In the genomic region with DNA sequence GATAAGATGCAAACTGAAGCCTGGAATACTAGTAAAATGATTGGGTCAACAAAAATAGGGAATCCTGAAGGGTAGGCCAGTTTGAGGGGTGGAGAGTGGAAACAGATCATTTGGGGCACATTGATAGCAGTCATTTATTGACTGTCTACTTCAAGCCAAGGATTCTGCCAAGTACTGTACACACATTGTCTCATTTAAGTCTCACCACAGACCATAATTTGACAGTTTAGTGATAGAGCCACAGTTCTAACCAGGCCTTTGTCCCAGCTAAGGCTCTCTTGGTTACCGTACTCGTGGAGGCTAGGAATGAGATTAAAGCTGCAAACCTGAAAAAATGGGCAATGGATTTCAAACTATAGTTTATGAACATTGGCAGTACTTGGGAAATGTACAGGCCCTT, we compare ENCODE assay signal across 18 cellular contexts. TPM values are rescaled to one million over a fixed set of nuclear protein-coding genes. Genes with fewer than 3 reads are reported as not detected.
DNase-seq lines count a peak whose midpoint lies in the region; ATAC-seq and TF ChIP-seq lines count a peak whose summit lies in the region.
"Had no signal": no experiment of that assay in that cellular context is flagged by ENCODE, and none has a peak within 500 bp of the region (broad histone marks: within the 10 kb centered on the region; RNA-seq: fewer than 3 reads in every experiment).

No MANE protein-coding gene starts in this region.

- POLR2A ChIA-PET in activated CD4-positive, alpha-beta T cell treated with anti-CD3 and anti-CD28 coated beads, Interleukin-2, amount 10 ng/mL, durations not matched to agents 7 days and 5 days (lab: Charles Lee), result no interaction called here

- peaks cover 63% of the 10 kb centered on the region for H3K79me2 ChIP-seq in neural cell (replicated peaks; ENCODE audit: insufficient read depth, low read length)

- H3K36me3 ChIP-seq in HUES6 (ENCODE audit: control insufficient read depth, insufficient read depth, low read length), result peaks cover 42% of the 10 kb centered on the region
- no peaks in the 10 kb centered on the region for H3K36me3 ChIP-seq in neural cell (ENCODE audit: insufficient read depth, low read length)

- no peak overlapping the region for H3K9ac ChIP-seq in HUES6 (ENCODE audit: low read length)
- H3K9ac ChIP-seq in neural cell (ENCODE audit: low read length), result no peak overlapping the region

- intact Hi-C loops in activated CD4-positive, alpha-beta T cell treated with anti-CD3 and anti-CD28 coated beads, Interleukin-2, amount 10 ng/mL, durations not matched to agents 24 days and 14 days (cut with micrococcal nuclease), result no loop called here
- intact Hi-C loops in activated T-helper 2 cell treated with anti-CD3 and anti-CD28 coated beads, Interferon-gamma antibody, Interleukin-2, Interleukin-4, amounts not matched to agents 10 μg/mL and 5 μg/mL and 100 μg/mL, durations not matched to agents 14 hours and 24 hours and 36 hours (cut with micrococcal nuclease), result no loop called here

- H3F3A ChIP-seq in neural cell (ENCODE audit: insufficient read depth, low read length, poor library complexity, severe bottlenecking), result no peaks in the 10 kb centered on the region

- TF ChIP-seq CTCF in neural cell (IDR thresholded peaks at IDR 0.05; ENCODE audit: poor library complexity, severe bottlenecking), result no peak
- TF ChIP-seq CTCF in GM13976 (IDR thresholded peaks at IDR 0.05; ENCODE audit: borderline replicate concordance, control extremely low read depth, extremely low read depth, insufficient read depth, missing control alignments), result no peak

- peaks cover 62% of the 10 kb centered on the region for H3K4me1 Mint-ChIP-seq in activated CD4-positive, alpha-beta T cell treated with anti-CD3 and anti-CD28 coated beads, Interleukin-2, amount 10 ng/mL, durations not matched to agents 24 days and 14 days
- H3K4me1 Mint-ChIP-seq in activated CD4-positive, alpha-beta T cell treated with anti-CD3 and anti-CD28 coated beads, Interleukin-2, amount 10 ng/mL, durations not matched to agents 7 days and 5 days, result peaks cover 75% of the 10 kb centered on the region
- peaks cover 66% of the 10 kb centered on the region for H3K4me1 Mint-ChIP-seq in activated T-helper 2 cell treated with anti-CD3 and anti-CD28 coated beads, Interferon-gamma antibody, Interleukin-2, Interleukin-4, amounts not matched to agents 10 μg/mL and 5 μg/mL and 100 μg/mL, durations not matched to agents 14 hours and 24 hours and 36 hours (ENCODE audit: low read depth)

- H3K27ac ChIP-seq in HUES6 (ENCODE audit: low read depth, low read length) (no peak overlapping the region), neural cell (ENCODE audit: low read length) (no peak overlapping the region)
- H3K27ac ChIP-seq: transverse colon had no signal

- H3K27me3 Mint-ChIP-seq in activated CD4-positive, alpha-beta T cell treated with anti-CD3 and anti-CD28 coated beads, Interleukin-2, amount 10 ng/mL, durations not matched to agents 24 days and 14 days, result no peaks in the 10 kb centered on the region
- no peaks in the 10 kb centered on the region for H3K27me3 Mint-ChIP-seq in activated CD4-positive, alpha-beta T cell treated with anti-CD3 and anti-CD28 coated beads, Interleukin-2, amount 10 ng/mL, durations not matched to agents 7 days and 5 days
- no peaks in the 10 kb centered on the region for H3K27me3 Mint-ChIP-seq in activated T-helper 2 cell treated with anti-CD3 and anti-CD28 coated beads, Interferon-gamma antibody, Interleukin-2, Interleukin-4, amounts not matched to agents 10 μg/mL and 5 μg/mL and 100 μg/mL, durations not matched to agents 14 hours and 24 hours and 36 hours (ENCODE audit: low read depth)
- H3K27me3 Mint-ChIP-seq: activated B cell treated with CpG ODN at 0.5 μM for 24 hours; dendritic cell treated with granulocyte-macrophage colony-stimulating factor and Interleukin-4, amounts not matched to agents 40 ng/mL and 50 ng/mL, for 4 days; progenitor cell of endocrine pancreas had no signal

- DNase-seq in activated CD4-positive, alpha-beta T cell treated with anti-CD3 and anti-CD28 coated beads, Interleukin-2, amount 10 ng/mL, durations not matched to agents 24 days and 14 days, result no peak
- no peak for DNase-seq in activated CD4-positive, alpha-beta T cell treated with anti-CD3 and anti-CD28 coated beads, Interleukin-2, amount 10 ng/mL, durations not matched to agents 7 days and 5 days
- no peak for DNase-seq in activated T-helper 2 cell treated with anti-CD3 and anti-CD28 coated beads, Interferon-gamma antibody, Interleukin-2, Interleukin-4, amounts not matched to agents 10 μg/mL and 5 μg/mL and 100 μg/mL, durations not matched to agents 14 hours and 24 hours and 36 hours (ENCODE audit: low spot score)
- no peak for DNase-seq in GM13976 (ENCODE audit: low spot score)
- DNase-seq in G401 (ENCODE audit: low spot score), result no peak
- DNase-seq: activated B cell treated with CpG ODN at 0.5 μM for 24 hours; activated CD8-positive, alpha-beta memory T cell treated with anti-CD3 and anti-CD28 coated beads, Interleukin-2, amount 50 U/mL, for 4 hours; activated naive CD4-positive, alpha-beta T cell treated with anti-CD3 and anti-CD28 coated beads for 36 hours; erythroblast; NCI-H1436; NCI-H226; SHP77; transverse colon had no signal

- in situ Hi-C loops in GM13976 (cut with MboI; ENCODE audit: low sequenced_read_pairs, unreplicated experiment), result no loop called here
- in situ Hi-C loops in G401 (cut with HindIII; ENCODE audit: low sequenced_read_pairs), result no loop called here

- no peak overlapping the region for H3K4me2 ChIP-seq in neural cell (ENCODE audit: low read length)

- TF ChIP-seq RAD21 in neural cell (conservative IDR thresholded peaks at IDR 0.05), result no peak

- H2AFZ ChIP-seq in neural cell (ENCODE audit: low read depth, low read length), result no peak overlapping the region

- peaks cover 36% of the 10 kb centered on the region for H3K4me1 ChIP-seq in HUES6 (ENCODE audit: control insufficient read depth, insufficient read depth, low read length)

- H3K9me3 ChIP-seq in HUES6 (ENCODE audit: control insufficient read depth, insufficient read depth, low read depth, low read length) (no peaks in the 10 kb centered on the region), neural cell (ENCODE audit: low read length) (no peaks in the 10 kb centered on the region)
- H3K9me3 ChIP-seq: transverse colon had no signal

- TF ChIP-seq EP300 in neural cell (conservative IDR thresholded peaks at IDR 0.05; ENCODE audit: poor library complexity, severe bottlenecking), result no peak

- H3K9me2 ChIP-seq in neural cell (ENCODE audit: insufficient read depth, low read length), result no peaks in the 10 kb centered on the region

- H3K36me3 Mint-ChIP-seq in activated CD4-positive, alpha-beta T cell treated with anti-CD3 and anti-CD28 coated beads, Interleukin-2, amount 10 ng/mL, durations not matched to agents 24 days and 14 days (ENCODE audit: low read depth), result peaks cover 41% of the 10 kb centered on the region
- peaks cover 43% of the 10 kb centered on the region for H3K36me3 Mint-ChIP-seq in activated CD4-positive, alpha-beta T cell treated with anti-CD3 and anti-CD28 coated beads, Interleukin-2, amount 10 ng/mL, durations not matched to agents 7 days and 5 days (ENCODE audit: low read depth)
- H3K36me3 Mint-ChIP-seq in activated T-helper 2 cell treated with anti-CD3 and anti-CD28 coated beads, Interferon-gamma antibody, Interleukin-2, Interleukin-4, amounts not matched to agents 10 μg/mL and 5 μg/mL and 100 μg/mL, durations not matched to agents 14 hours and 24 hours and 36 hours (ENCODE audit: low read depth), result peaks cover 57% of the 10 kb centered on the region

- no peaks in the 10 kb centered on the region for H4K20me1 ChIP-seq in neural cell (ENCODE audit: insufficient read depth)

- H3K27me3 ChIP-seq in HUES6 (ENCODE audit: control insufficient read depth, insufficient read depth, low read length) (no peaks in the 10 kb centered on the region), neural cell (ENCODE audit: insufficient read depth, low read depth, low read length) (no peaks in the 10 kb centered on the region)
- H3K27me3 ChIP-seq: transverse colon had no signal

- no peaks in the 10 kb centered on the region for H3K9me3 Mint-ChIP-seq in activated CD4-positive, alpha-beta T cell treated with anti-CD3 and anti-CD28 coated beads, Interleukin-2, amount 10 ng/mL, durations not matched to agents 24 days and 14 days
- H3K9me3 Mint-ChIP-seq in activated CD4-positive, alpha-beta T cell treated with anti-CD3 and anti-CD28 coated beads, Interleukin-2, amount 10 ng/mL, durations not matched to agents 7 days and 5 days, result no peaks in the 10 kb centered on the region
- no peaks in the 10 kb centered on the region for H3K9me3 Mint-ChIP-seq in activated T-helper 2 cell treated with anti-CD3 and anti-CD28 coated beads, Interferon-gamma antibody, Interleukin-2, Interleukin-4, amounts not matched to agents 10 μg/mL and 5 μg/mL and 100 μg/mL, durations not matched to agents 14 hours and 24 hours and 36 hours
- H3K9me3 Mint-ChIP-seq: activated B cell treated with CpG ODN at 0.5 μM for 24 hours; activated naive CD4-positive, alpha-beta T cell treated with anti-CD3 and anti-CD28 coated beads for 36 hours; dendritic cell treated with granulocyte-macrophage colony-stimulating factor and Interleukin-4, amounts not matched to agents 40 ng/mL and 50 ng/mL, for 4 days had no signal

- peak overlapping the region; percentile 50 for H3K27ac Mint-ChIP-seq in activated CD4-positive, alpha-beta T cell treated with anti-CD3 and anti-CD28 coated beads, Interleukin-2, amount 10 ng/mL, durations not matched to agents 24 days and 14 days
- no peak overlapping the region for H3K27ac Mint-ChIP-seq in activated CD4-positive, alpha-beta T cell treated with anti-CD3 and anti-CD28 coated beads, Interleukin-2, amount 10 ng/mL, durations not matched to agents 7 days and 5 days
- peak overlapping the region; percentile 33 for H3K27ac Mint-ChIP-seq in activated T-helper 2 cell treated with anti-CD3 and anti-CD28 coated beads, Interferon-gamma antibody, Interleukin-2, Interleukin-4, amounts not matched to agents 10 μg/mL and 5 μg/mL and 100 μg/mL, durations not matched to agents 14 hours and 24 hours and 36 hours
- H3K27ac Mint-ChIP-seq: activated B cell treated with CpG ODN at 0.5 μM for 24 hours; activated naive CD4-positive, alpha-beta T cell treated with anti-CD3 and anti-CD28 coated beads for 36 hours; dendritic cell treated with granulocyte-macrophage colony-stimulating factor and Interleukin-4, amounts not matched to agents 40 ng/mL and 50 ng/mL, for 4 days; progenitor cell of endocrine pancreas had no signal

- CTCF ChIA-PET in activated CD4-positive, alpha-beta T cell treated with anti-CD3 and anti-CD28 coated beads, Interleukin-2, amount 10 ng/mL, durations not matched to agents 7 days and 5 days (lab: Charles Lee), result interaction anchor here (0.9 to 5.0 kb wide), 3 partner anchors 11 to 110 kb away, joined by 3 to 42 read pairs (median 3); partner anchors contain the start of gene RBM15

- peak overlapping the region; percentile 30 for H3K4me3 Mint-ChIP-seq in activated CD4-positive, alpha-beta T cell treated with anti-CD3 and anti-CD28 coated beads, Interleukin-2, amount 10 ng/mL, durations not matched to agents 24 days and 14 days
- no peak overlapping the region for H3K4me3 Mint-ChIP-seq in activated CD4-positive, alpha-beta T cell treated with anti-CD3 and anti-CD28 coated beads, Interleukin-2, amount 10 ng/mL, durations not matched to agents 7 days and 5 days
- H3K4me3 Mint-ChIP-seq in activated T-helper 2 cell treated with anti-CD3 and anti-CD28 coated beads, Interferon-gamma antibody, Interleukin-2, Interleukin-4, amounts not matched to agents 10 μg/mL and 5 μg/mL and 100 μg/mL, durations not matched to agents 14 hours and 24 hours and 36 hours (ENCODE audit: low read depth), result peak overlapping the region; percentile 37
- H3K4me3 Mint-ChIP-seq: activated B cell treated with CpG ODN at 0.5 μM for 24 hours; activated naive CD4-positive, alpha-beta T cell treated with anti-CD3 and anti-CD28 coated beads for 36 hours; dendritic cell treated with granulocyte-macrophage colony-stimulating factor and Interleukin-4, amounts not matched to agents 40 ng/mL and 50 ng/mL, for 4 days had no signal

- H3K4me3 ChIP-seq in HUES6 (ENCODE audit: low read depth, low read length) (peak overlapping the region; percentile 16; the same call in 1 of the 2 replicates), neural cell (ENCODE audit: low read length) (peak overlapping the region; percentile 30)
- H3K4me3 ChIP-seq: transverse colon had no signal

- no peak for ATAC-seq in GM21723 (IDR thresholded peaks at IDR 0.05; ENCODE audit: unreplicated experiment)

RNA-seq across cellular contexts. Expression of gene RBM15, which starts 11.2 kb away (rescaled TPM):
- total RNA-seq in activated CD4-positive, alpha-beta T cell treated with anti-CD3 and anti-CD28 coated beads, Interleukin-2, amount 10 ng/mL, durations not matched to agents 24 days and 14 days, result 55.6 and 57.1 TPM in 2 replicates
- total RNA-seq in activated CD4-positive, alpha-beta T cell treated with anti-CD3 and anti-CD28 coated beads, Interleukin-2, amount 10 ng/mL, durations not matched to agents 7 days and 5 days, result 10 to 100 TPM; 69.9 to 71.2 TPM
- total RNA-seq in activated T-helper 2 cell treated with anti-CD3 and anti-CD28 coated beads, Interferon-gamma antibody, Interleukin-2, Interleukin-4, amounts not matched to agents 10 μg/mL and 5 μg/mL and 100 μg/mL, durations not matched to agents 14 hours and 24 hours and 36 hours, result 55.5 TPM in 2 replicates
- polyA plus RNA-seq in neural cell, result 8.1 and 9.0 TPM in 2 replicates
- 74.3 and 78.1 TPM in 2 replicates for polyA minus RNA-seq in neural cell
- 27.7 and 36.3 TPM in 2 replicates for total RNA-seq in G401 (2014; rRNA removed; shearing (Covaris generic))

RNA-seq across cellular contexts. Expression of gene SLC16A4, which starts 40.5 kb away (rescaled TPM):
- total RNA-seq in activated CD4-positive, alpha-beta T cell treated with anti-CD3 and anti-CD28 coated beads, Interleukin-2, amount 10 ng/mL, durations not matched to agents 24 days and 14 days, result 0.43 and 0.44 TPM in 2 replicates
- under 1 TPM in 1 of 2 experiments, not detected in 1; 0.27 TPM for total RNA-seq in activated CD4-positive, alpha-beta T cell treated with anti-CD3 and anti-CD28 coated beads, Interleukin-2, amount 10 ng/mL, durations not matched to agents 7 days and 5 days
- 0.23 and 0.73 TPM in 2 replicates for total RNA-seq in activated T-helper 2 cell treated with anti-CD3 and anti-CD28 coated beads, Interferon-gamma antibody, Interleukin-2, Interleukin-4, amounts not matched to agents 10 μg/mL and 5 μg/mL and 100 μg/mL, durations not matched to agents 14 hours and 24 hours and 36 hours
- 0.50 and 1.2 TPM in 2 replicates for polyA plus RNA-seq in neural cell
- polyA minus RNA-seq in neural cell, result 0.46 and 0.49 TPM in 2 replicates
- 0.85 and 2.3 TPM in 2 replicates for total RNA-seq in G401 (2014; rRNA removed; shearing (Covaris generic))

RNA-seq across cellular contexts. Expression of gene LAMTOR5, which starts 57.1 kb away (rescaled TPM):
- 170 and 180 TPM in 2 replicates for total RNA-seq in activated CD4-positive, alpha-beta T cell treated with anti-CD3 and anti-CD28 coated beads, Interleukin-2, amount 10 ng/mL, durations not matched to agents 24 days and 14 days
- 100 to 1,000 TPM; 113 to 120 TPM for total RNA-seq in activated CD4-positive, alpha-beta T cell treated with anti-CD3 and anti-CD28 coated beads, Interleukin-2, amount 10 ng/mL, durations not matched to agents 7 days and 5 days
- 170 and 171 TPM in 2 replicates for total RNA-seq in activated T-helper 2 cell treated with anti-CD3 and anti-CD28 coated beads, Interferon-gamma antibody, Interleukin-2, Interleukin-4, amounts not matched to agents 10 μg/mL and 5 μg/mL and 100 μg/mL, durations not matched to agents 14 hours and 24 hours and 36 hours
- 102 and 111 TPM in 2 replicates for polyA plus RNA-seq in neural cell
- 24.1 and 24.5 TPM in 2 replicates for polyA minus RNA-seq in neural cell
- 68.1 and 100 TPM in 2 replicates for total RNA-seq in G401 (2014; rRNA removed; shearing (Covaris generic))
